In genomic region chr3:170007031-170007663, GRCh38 we compare ENCODE assay signal across 8 cellular contexts. TPM values are rescaled to one million over a fixed set of nuclear protein-coding genes. Genes with fewer than 3 reads are reported as not detected.
DNase-seq lines count a peak whose midpoint lies in the region; ATAC-seq and TF ChIP-seq lines count a peak whose summit lies in the region.

No MANE protein-coding gene starts in this region.

- no peak overlapping the region for H3K27ac ChIP-seq in lower lobe of right lung
- H3K27ac ChIP-seq in SK-N-SH (ENCODE audit: low read depth in 2 of 2, low read length in 1 of 2), result no peak overlapping the region

- peak; percentile 39 for DNase-seq in ELR (ENCODE audit: low read depth)
- peak; percentile 63 for DNase-seq in GM20000 (ENCODE audit: low spot score)
- peak; percentile 18 to 43 for DNase-seq in activated CD4-positive, alpha-beta T cell treated with anti-CD3 and anti-CD28 coated beads, Interleukin-2, amount 50 U/mL, for 48 hours
- peak; percentile 55 for DNase-seq in lower lobe of right lung
- no peak for DNase-seq in SK-N-SH
- no peak for DNase-seq in DMS53 (lab: John Stamatoyannopoulos, UW)
- no peak for DNase-seq in NCI-H2171 treated with DMSO at 0.1 percent for 48 hours (lab: John Stamatoyannopoulos, UW)

- ATAC-seq in HG03520 (IDR thresholded peaks at IDR 0.05; ENCODE audit: unreplicated experiment) (peak; percentile 74), lower lobe of right lung (peak; percentile 78 to 81)

- H3K9me3 ChIP-seq in lower lobe of right lung (no peaks in the 10 kb centered on the region), SK-N-SH (no peaks in the 10 kb centered on the region)

- no peak for TF ChIP-seq RAD21 in SK-N-SH (IDR thresholded peaks at IDR 0.05; ENCODE audit: low read length)

- H3K4me3 ChIP-seq in lower lobe of right lung (no peak overlapping the region), SK-N-SH (ENCODE audit: low read depth in 2 of 2, low read length in 1 of 2) (no peak overlapping the region)

- H3K9me2 ChIP-seq in SK-N-SH, result no peaks in the 10 kb centered on the region

- H4K20me1 ChIP-seq in SK-N-SH (ENCODE audit: insufficient read depth), result no peaks in the 10 kb centered on the region

- no peaks in the 10 kb centered on the region for H3K36me3 ChIP-seq in lower lobe of right lung
- no peaks in the 10 kb centered on the region for H3K36me3 ChIP-seq in SK-N-SH (replicated peaks in 1 of 2; ENCODE audit: control insufficient read depth in 1 of 2, insufficient read depth in 2 of 2, low read length in 1 of 2)

- POLR2A ChIA-PET in SK-N-SH (lab: Yijun Ruan, JAX), result no interaction called here

- 79% methylated on average over 7 of the region's 7 CpGs for WGBS in SK-N-SH (ENCODE audit: low lambda C conversion rate)

- H3K4me2 ChIP-seq in SK-N-SH, result no peak overlapping the region

- peaks cover 28% of the 10 kb centered on the region for H3K4me1 ChIP-seq in lower lobe of right lung
- peaks cover 0 to 3% of the 10 kb centered on the region in 2 experiments; a peak in 1 of 4 replicates for H3K4me1 ChIP-seq in SK-N-SH (ENCODE audit: control insufficient read depth in 1 of 2, insufficient read depth in 2 of 2, low read depth in 1 of 2, low read length in 1 of 2)

- CTCF ChIA-PET in SK-N-SH (lab: Yijun Ruan, JAX), result no interaction called here

- no peak overlapping the region for H2AFZ ChIP-seq in SK-N-SH (ENCODE audit: low read depth)

- no peaks in the 10 kb centered on the region for H3K27me3 ChIP-seq in lower lobe of right lung (ENCODE audit: low read depth)
- H3K27me3 ChIP-seq in SK-N-SH (ENCODE audit: insufficient read depth), result no peaks in the 10 kb centered on the region

- H3K79me2 ChIP-seq in SK-N-SH (ENCODE audit: insufficient read depth), result no peaks in the 10 kb centered on the region

- TF ChIP-seq EP300 in SK-N-SH (IDR thresholded peaks at IDR 0.05; ENCODE audit: borderline replicate concordance in 1 of 2, low read depth in 1 of 2, low read length in 1 of 2), result no peak

- TF ChIP-seq CTCF in GM20000 (IDR thresholded peaks at IDR 0.05; ENCODE audit: extremely low read depth, missing control alignments) (no peak), lower lobe of right lung (IDR thresholded peaks at IDR 0.05) (no peak), SK-N-SH (IDR thresholded peaks at IDR 0.05) (no peak)

- no peak overlapping the region for H3K9ac ChIP-seq in SK-N-SH

- no peaks in the 10 kb centered on the region for H3F3A ChIP-seq in SK-N-SH (replicated peaks; ENCODE audit: insufficient read depth)

- intact Hi-C loops in lower lobe of right lung (cut with DNase I), result no loop called here

TF ChIP-seq in SK-N-SH, 30 proteins besides CTCF, POLR2A, EP300 and RAD21:
- TF ChIP-seq YY1 (IDR thresholded peaks at IDR 0.05; ENCODE audit: low read depth) (no peak), EZH2phosphoT487 (IDR thresholded peaks at IDR 0.05; ENCODE audit: borderline replicate concordance, low read depth) (no peak), REST (IDR thresholded peaks at IDR 0.05; ENCODE audit: low read depth, low read length) (no peak)
- TF ChIP-seq, protein P1, sequence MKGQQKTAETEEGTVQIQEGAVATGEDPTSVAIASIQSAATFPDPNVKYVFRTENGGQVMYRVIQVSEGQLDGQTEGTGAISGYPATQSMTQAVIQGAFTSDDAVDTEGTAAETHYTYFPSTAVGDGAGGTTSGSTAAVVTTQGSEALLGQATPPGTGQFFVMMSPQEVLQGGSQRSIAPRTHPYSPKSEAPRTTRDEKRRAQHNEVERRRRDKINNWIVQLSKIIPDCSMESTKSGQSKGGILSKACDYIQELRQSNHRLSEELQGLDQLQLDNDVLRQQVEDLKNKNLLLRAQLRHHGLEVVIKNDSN (IDR thresholded peaks at IDR 0.05; ENCODE audit: borderline replicate concordance, low read depth), result no peak

RNA-seq across cellular contexts. Expression of gene GPR160, which starts 30.6 kb away (rescaled TPM):
- total RNA-seq in lower lobe of right lung, result 24.4 TPM
- 0.31 and 0.41 TPM in 2 replicates for polyA plus RNA-seq in SK-N-SH (2012; rRNA removed)
- polyA plus RNA-seq in SK-N-SH (2012; cell fraction: cytosol; rRNA removed), result 0.73 and 0.84 TPM in 2 replicates
- polyA plus RNA-seq in SK-N-SH (2012; cell fraction: nucleus; rRNA removed), result 0.12 and 0.17 TPM in 2 replicates

RNA-seq across cellular contexts. Expression of gene SEC62, which starts 40.5 kb away (rescaled TPM):
- total RNA-seq in lower lobe of right lung, result 153 TPM
- polyA plus RNA-seq in SK-N-SH (2012; rRNA removed), result 15.0 and 21.7 TPM in 2 replicates
- polyA plus RNA-seq in SK-N-SH (2012; cell fraction: cytosol; rRNA removed), result 21.7 and 29.8 TPM in 2 replicates
- 5.8 and 16.3 TPM in 2 replicates for polyA plus RNA-seq in SK-N-SH (2012; cell fraction: nucleus; rRNA removed)

Comparison
In these comparisons a context has a peak if more than half of its experiments do, and no peak if none do; other contexts are left out.
1. DNase-seq: peak in ELR (single experiment), GM20000 (single experiment), activated CD4-positive, alpha-beta T cell treated with anti-CD3 and anti-CD28 coated beads, Interleukin-2, amount 50 U/mL, for 48 hours (2 of 2) and lower lobe of right lung (single experiment); none in SK-N-SH (single experiment), DMS53 (single experiment) and NCI-H2171 treated with DMSO at 0.1 percent for 48 hours (single experiment).